In the genomic region with DNA sequence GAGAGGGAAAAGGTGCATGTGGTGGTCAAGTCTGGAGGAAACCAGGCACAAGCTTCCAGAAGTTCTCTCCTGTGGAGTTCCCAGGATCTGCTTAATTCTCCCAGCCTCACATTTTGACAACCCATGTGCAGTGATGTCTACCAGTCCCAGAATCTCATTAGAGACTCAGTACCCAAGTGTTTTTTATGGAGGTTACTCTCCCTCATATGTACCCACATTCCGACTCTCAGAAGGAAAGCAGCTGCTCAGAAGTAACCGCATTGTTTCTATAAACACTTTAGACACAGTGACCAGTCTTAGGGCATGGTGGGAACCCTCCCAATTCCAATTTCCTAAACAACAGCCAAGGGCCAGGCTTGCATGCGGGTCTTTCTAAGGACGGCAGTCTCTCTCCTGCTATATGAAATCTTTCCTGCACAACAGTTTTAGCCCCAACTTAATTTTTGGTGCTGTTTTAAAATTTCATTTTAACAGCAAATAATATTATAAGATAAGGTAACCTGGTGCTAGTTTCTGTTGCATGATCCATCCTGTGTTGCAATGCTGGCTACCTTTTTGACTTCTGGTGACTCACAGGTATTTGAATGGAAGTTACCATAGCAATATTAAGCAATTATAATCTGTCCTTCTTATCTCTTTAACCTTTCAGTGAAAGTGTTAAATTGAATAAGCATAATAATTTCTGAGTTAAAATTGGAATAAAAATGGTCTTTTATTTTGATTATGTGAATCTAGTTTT, we compare ENCODE assay signal across 21 cellular contexts. TPM values are rescaled to one million over a fixed set of nuclear protein-coding genes. Genes with fewer than 3 reads are reported as not detected.
"Had no signal": no experiment of that assay in that cellular context is flagged by ENCODE, and none has a peak within 500 bp of the region (broad histone marks: within the 10 kb centered on the region; RNA-seq: fewer than 3 reads in every experiment).

No MANE protein-coding gene starts in this region.

RNA-seq across cellular contexts. Expression of gene PROP1, which starts 15.9 kb away (rescaled TPM):
- total RNA-seq: natural killer cell, occipital lobe, osteocyte, pancreas, posterior vena cava, prostate gland, pulmonary artery endothelial cell, right atrium auricular region, sciatic nerve, skeletal muscle tissue, stomach, subcutaneous adipose tissue, temporal lobe, thoracic aorta, thyroid gland, tibial nerve, upper lobe of left lung, ureter, vagina had no signal
- polyA plus RNA-seq: neural cell, pancreas, small intestine, stomach had no signal
